In the genomic region with DNA sequence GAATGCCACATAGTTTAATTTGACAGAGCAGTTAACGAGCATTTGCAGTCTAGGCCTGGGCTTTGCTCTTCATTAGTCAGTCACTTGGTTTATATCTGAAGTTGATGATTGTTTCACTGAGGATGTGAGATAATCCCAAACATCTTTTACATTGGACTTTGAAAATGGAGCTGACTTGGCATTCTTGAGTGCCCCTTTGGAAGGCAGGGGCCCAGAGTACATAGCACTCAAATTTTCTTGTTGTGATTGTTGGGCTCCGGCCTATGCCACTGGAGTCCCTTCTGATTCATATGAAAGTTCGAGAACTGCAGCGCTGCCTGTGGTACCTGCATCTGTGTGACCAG, we compare ENCODE assay signal across 1 cellular context.
TF ChIP-seq lines count a peak whose summit lies in the region.

No MANE protein-coding gene starts in this region.

TF ChIP-seq in HEK293, 187 proteins besides CTCF, POLR2A, EP300 and RAD21 (continued from another document):
- TF ChIP-seq ZNF18 (tag by site-specific recombination; IDR thresholded peaks at IDR 0.05): 0 out of 2 replicates have a peak, but pooled peaks have one; percentile 13
- 0 out of 2 replicates have a peak, but pooled peaks have one; percentile 5 for TF ChIP-seq OSR2 (tag by site-specific recombination; IDR thresholded peaks at IDR 0.05)
- peak; percentile 3; the same call in 1 of the 2 replicates for TF ChIP-seq ZNF558 (tag by site-specific recombination; IDR thresholded peaks at IDR 0.05)
- TF ChIP-seq ZNF843 (tag by site-specific recombination; IDR thresholded peaks at IDR 0.05): peak; percentile 12; the same call in 1 of the 2 replicates
- 0 out of 2 replicates have a peak, but pooled peaks have one; percentile 12 for TF ChIP-seq ZNF501 (tag by site-specific recombination; IDR thresholded peaks at IDR 0.05)
